Comparison of ENCODE assay signal across 8 cellular contexts in genomic region chr9:136625101-136626065, GRCh38. TPM values are rescaled to one million over a fixed set of nuclear protein-coding genes. Genes with fewer than 3 reads are reported as not detected.
DNase-seq lines count a peak whose midpoint lies in the region; ATAC-seq and TF ChIP-seq lines count a peak whose summit lies in the region.

No MANE protein-coding gene starts in this region.

- H3K79me2 ChIP-seq in SK-N-SH (ENCODE audit: insufficient read depth): no peaks in the 10 kb centered on the region

- H3K27ac Mint-ChIP-seq in T-helper 1 cell treated with Interleukin-12 subunit alpha and Interleukin-12 subunit beta and Interleukin-4 antibody, amounts not matched to agents 30 μg/mL and 1 μg/mL, for 36 hours: peak overlapping the region; percentile 23

- CTCF ChIA-PET in SK-N-SH (lab: Yijun Ruan, JAX): interaction anchor here (0.7 to 9.0 kb wide), 15 partner anchors 10 to 252 kb away, joined by 3 to 320 read pairs (median 3); partner anchors contain the start of gene CARD9

- H3K36me3 ChIP-seq in SK-N-SH (replicated peaks in 1 of 2; ENCODE audit: control insufficient read depth in 1 of 2, insufficient read depth in 2 of 2, low read length in 1 of 2): no peaks in the 10 kb centered on the region

- H3K4me2 ChIP-seq in SK-N-SH: no peak overlapping the region; the same call in 1 of the 2 replicates

- 21% methylated on average over 9 of the region's 19 CpGs for WGBS in SK-N-SH (ENCODE audit: low lambda C conversion rate)

- no peak overlapping the region for H3K27ac ChIP-seq in SK-N-SH (ENCODE audit: low read depth in 2 of 2, low read length in 1 of 2)

- H3K9ac ChIP-seq in SK-N-SH: no peak overlapping the region

- H3K4me3 ChIP-seq in SK-N-SH (ENCODE audit: low read depth in 2 of 2, low read length in 1 of 2) (no peak overlapping the region), retinal pigment epithelial cell (ENCODE audit: low read length) (no peak overlapping the region)

- H3K27me3 ChIP-seq in SK-N-SH (ENCODE audit: insufficient read depth): no peaks in the 10 kb centered on the region

- H3K9me3 Mint-ChIP-seq in T-helper 1 cell treated with Interleukin-12 subunit alpha and Interleukin-12 subunit beta and Interleukin-4 antibody, amounts not matched to agents 30 μg/mL and 1 μg/mL, for 36 hours: no peaks in the 10 kb centered on the region

- intact Hi-C loops in Right ventricle myocardium inferior (cut with DNase I): loop anchor here (1.0 to 5.0 kb wide), 2 partner anchors 83 to 137 kb away; no protein-coding TSS in a partner anchor

- H2AFZ ChIP-seq in SK-N-SH (ENCODE audit: low read depth): no peak overlapping the region

- no peaks in the 10 kb centered on the region for H3K9me2 ChIP-seq in SK-N-SH

- H3K4me1 ChIP-seq in SK-N-SH (ENCODE audit: control insufficient read depth in 1 of 2, insufficient read depth in 2 of 2, low read depth in 1 of 2, low read length in 1 of 2): peaks cover 8 to 9% of the 10 kb centered on the region in 2 experiments; a peak in 1 of 4 replicates

- no peak overlapping the region for H3K4me3 Mint-ChIP-seq in T-helper 1 cell treated with Interleukin-12 subunit alpha and Interleukin-12 subunit beta and Interleukin-4 antibody, amounts not matched to agents 30 μg/mL and 1 μg/mL, for 36 hours

- TF ChIP-seq CTCF in SK-N-SH (IDR thresholded peaks at IDR 0.05) (peak; percentile 48), retinal pigment epithelial cell (conservative IDR thresholded peaks at IDR 0.05; ENCODE audit: low read depth, low read length) (peak; percentile 44)

- peak; percentile 73 for TF ChIP-seq RAD21 in SK-N-SH (IDR thresholded peaks at IDR 0.05; ENCODE audit: low read length)

- H3F3A ChIP-seq in SK-N-SH (replicated peaks; ENCODE audit: insufficient read depth): no peaks in the 10 kb centered on the region

- no peaks in the 10 kb centered on the region for H3K9me3 ChIP-seq in SK-N-SH

- DNase-seq in T-helper 1 cell: no peak
- peak; percentile 82 for DNase-seq in SK-N-SH
- peak; percentile 91 for DNase-seq in Right ventricle myocardium inferior (ENCODE audit: missing footprints)
- no peak for DNase-seq in retinal pigment epithelial cell (ENCODE audit: low read depth)
- DNase-seq in NCI-H187 (lab: John Stamatoyannopoulos, UW): no peak

- no peak for TF ChIP-seq EP300 in SK-N-SH (IDR thresholded peaks at IDR 0.05; ENCODE audit: borderline replicate concordance in 1 of 2, low read depth in 1 of 2, low read length in 1 of 2)

- peaks cover 3% of the 10 kb centered on the region for H3K27me3 Mint-ChIP-seq in T-helper 1 cell treated with Interleukin-12 subunit alpha and Interleukin-12 subunit beta and Interleukin-4 antibody, amounts not matched to agents 30 μg/mL and 1 μg/mL, for 36 hours (ENCODE audit: low read depth)

- no peaks in the 10 kb centered on the region for H4K20me1 ChIP-seq in SK-N-SH (ENCODE audit: insufficient read depth)

- H3K36me3 Mint-ChIP-seq in T-helper 1 cell treated with Interleukin-12 subunit alpha and Interleukin-12 subunit beta and Interleukin-4 antibody, amounts not matched to agents 30 μg/mL and 1 μg/mL, for 36 hours (ENCODE audit: low read depth): no peaks in the 10 kb centered on the region

- peak; percentile 77 for ATAC-seq in Right ventricle myocardium inferior
- no peak for ATAC-seq in HG03159 (IDR thresholded peaks at IDR 0.05; ENCODE audit: unreplicated experiment)
- ATAC-seq in GM18858 (IDR thresholded peaks at IDR 0.05; ENCODE audit: unreplicated experiment): no peak

- peaks cover 3% of the 10 kb centered on the region for H3K4me1 Mint-ChIP-seq in T-helper 1 cell treated with Interleukin-12 subunit alpha and Interleukin-12 subunit beta and Interleukin-4 antibody, amounts not matched to agents 30 μg/mL and 1 μg/mL, for 36 hours (ENCODE audit: low read depth)

- POLR2A ChIA-PET in SK-N-SH (lab: Yijun Ruan, JAX): interaction anchor here (0.9 to 1.6 kb wide), 3 partner anchors 38 to 142 kb away, joined by 3 to 8 read pairs (median 4); no protein-coding TSS in a partner anchor

TF ChIP-seq in SK-N-SH, 30 proteins besides CTCF, POLR2A, EP300 and RAD21:
- no peak for TF ChIP-seq RXRA (IDR thresholded peaks at IDR 0.05; ENCODE audit: borderline replicate concordance, low read depth)
- TF ChIP-seq SMC3 (IDR thresholded peaks at IDR 0.05; ENCODE audit: low read depth, low read length): peak; percentile 72
- no peak for TF ChIP-seq FOSL2 (IDR thresholded peaks at IDR 0.05; ENCODE audit: borderline replicate concordance, low read depth)
- TF ChIP-seq IRF3 (IDR thresholded peaks at IDR 0.05; ENCODE audit: low read depth, low read length): peak; percentile 24; the same call in 1 of the 2 replicates

RNA-seq across cellular contexts. Expression of gene EGFL7, which starts 37.3 kb away (rescaled TPM):
- 39.8 and 43.0 TPM in 2 replicates for polyA plus RNA-seq in SK-N-SH (2012; rRNA removed)
- polyA plus RNA-seq in SK-N-SH (2012; cell fraction: cytosol; rRNA removed): 16.4 and 32.5 TPM in 2 replicates
- polyA plus RNA-seq in SK-N-SH (2012; cell fraction: nucleus; rRNA removed): 32.6 and 35.1 TPM in 2 replicates
- total RNA-seq in Right ventricle myocardium inferior: 72.0 TPM

Comparison
In these comparisons a context has a peak if more than half of its experiments do, and no peak if none do; other contexts are left out.
1. DNase-seq: peak in SK-N-SH (single experiment) and Right ventricle myocardium inferior (single experiment); none in T-helper 1 cell (0 of 5), retinal pigment epithelial cell (single experiment) and NCI-H187 (0 of 2).